9 cellular contexts compared by ENCODE assay signal in genomic region chr14:22276913-22277816, GRCh38.
DNase-seq lines count a peak whose midpoint lies in the region; ATAC-seq, FAIRE-seq and TF ChIP-seq lines count a peak whose summit lies in the region.
"Had no signal": no experiment of that assay in that cellular context is flagged by ENCODE, and none has a peak within 500 bp of the region (broad histone marks: within the 10 kb centered on the region; RNA-seq: fewer than 3 reads in every experiment).

No MANE protein-coding gene starts in this region.

- H3K4ac ChIP-seq in mesendoderm (ENCODE audit: low read depth, low read length) = no peak overlapping the region

- H3K18ac ChIP-seq in mesendoderm (ENCODE audit: low read length) = no peak overlapping the region

- H3K27ac ChIP-seq in Karpas-422 (ENCODE audit: low read length) (no peak overlapping the region), GM12878 (ENCODE audit: control insufficient read depth, insufficient read depth) (no peak overlapping the region), mesendoderm (ENCODE audit: low read depth, low read length) (no peak overlapping the region)

- H3K9ac ChIP-seq in Karpas-422 (ENCODE audit: low read length) = no peak overlapping the region
- no peak overlapping the region for H3K9ac ChIP-seq in GM12878 (ENCODE audit: control insufficient read depth, insufficient read depth, low read length)
- no peak overlapping the region for H3K9ac ChIP-seq in mesendoderm (ENCODE audit: low read length)

- TF ChIP-seq CTCF in GM12878 (IDR thresholded peaks at IDR 0.05 in 2 of 3, conservative IDR thresholded peaks at IDR 0.05 in 1 of 3; ENCODE audit: control insufficient read depth in 2 of 3, extremely low read depth in 1 of 3, insufficient read depth in 1 of 3, low read depth in 3 of 3, low read length in 3 of 3) = peak; percentile 53 to 69 (median 56)

- H2BK120ac ChIP-seq in mesendoderm (ENCODE audit: low read depth, low read length) = no peak overlapping the region

- H3K9me2 ChIP-seq in Karpas-422 (replicated peaks; ENCODE audit: insufficient read depth, low read length) = no peaks in the 10 kb centered on the region

- RAD21 ChIA-PET in GM12878 (lab: Charles Lee; ENCODE audit: unreplicated experiment) = interaction anchor here (1.0 to 1.5 kb wide), 5 partner anchors 11 to 113 kb away, joined by 3 to 4 read pairs (median 4); no protein-coding TSS in a partner anchor

- H4K20me1 ChIP-seq in Karpas-422 (ENCODE audit: insufficient read depth, low read depth, low read length) = no peaks in the 10 kb centered on the region
- H4K20me1 ChIP-seq in GM12878 (ENCODE audit: control insufficient read depth, insufficient read depth) = no peaks in the 10 kb centered on the region

- intact Hi-C loops in GM12878 (cut with micrococcal nuclease; ENCODE audit: unreplicated experiment) = no loop called here

- H2BK15ac ChIP-seq in mesendoderm (replicated peaks; ENCODE audit: low read depth) = no peak overlapping the region

- DNase-seq in DMS53 (lab: John Stamatoyannopoulos, UW) = peak; percentile 32
- peak; percentile 70 for DNase-seq in Karpas-422
- DNase-seq in GM12878 (ENCODE audit: low read depth, low spot score) = no peak
- peak; percentile 38 for DNase-seq in mesendoderm
- DNase-seq in anterior cingulate cortex (lab: John Stamatoyannopoulos, UW) = no peak
- no peak for DNase-seq in stimulated activated CD4-positive, alpha-beta T cell treated with anti-CD3 and anti-CD28 coated beads, Interleukin-1b, Interleukin-23, amount 100 ng/mL, for 48 hours
- DNase-seq in amygdala (lab: John Stamatoyannopoulos, UW) = no peak

- H3K36me3 ChIP-seq in Karpas-422 (ENCODE audit: insufficient read depth, low read length) (no peaks in the 10 kb centered on the region), GM12878 (ENCODE audit: control insufficient read depth in 2 of 2, insufficient read depth in 2 of 2, low read length in 1 of 2) (no peaks in the 10 kb centered on the region), mesendoderm (ENCODE audit: control insufficient read depth, insufficient read depth, low read length) (no peaks in the 10 kb centered on the region)
- H3K36me3 ChIP-seq: HAP-1 had no signal

- no peaks in the 10 kb centered on the region for H3K79me2 ChIP-seq in Karpas-422 (ENCODE audit: low read length)
- H3K79me2 ChIP-seq in GM12878 (ENCODE audit: control insufficient read depth, insufficient read depth, low read length) = no peaks in the 10 kb centered on the region
- H3K79me2 ChIP-seq in mesendoderm (ENCODE audit: control insufficient read depth, insufficient read depth, low read length) = no peaks in the 10 kb centered on the region

- FAIRE-seq in GM12878 (lab: Jason Lieb, UNC) = no peak

- ATAC-seq in GM12878 (0 out of 3 replicates have a peak, but pooled peaks have one; percentile 31), HG03565 (IDR thresholded peaks at IDR 0.05; ENCODE audit: unreplicated experiment) (no peak)

- H2BK5ac ChIP-seq in mesendoderm (ENCODE audit: low read length) = no peak overlapping the region

- peak; percentile 49 for TF ChIP-seq RAD21 in GM12878 (IDR thresholded peaks at IDR 0.05; ENCODE audit: insufficient read depth, low read depth, low read length)

- H3K4me1 ChIP-seq in Karpas-422 (ENCODE audit: low read length) (peaks cover 19% of the 10 kb centered on the region), GM12878 (ENCODE audit: control insufficient read depth, insufficient read depth, low read length) (no peaks in the 10 kb centered on the region), mesendoderm (ENCODE audit: control insufficient read depth, low read depth, low read length) (no peaks in the 10 kb centered on the region)
- H3K4me1 ChIP-seq: HAP-1 had no signal

- CTCF ChIA-PET in GM12878 (lab: Yijun Ruan, JAX) = interaction anchor here (0.6 to 7.0 kb wide), 34 partner anchors 8 to 194 kb away, joined by 3 to 52 read pairs (median 6); no protein-coding TSS in a partner anchor

- H3K27me3 ChIP-seq in Karpas-422 (ENCODE audit: low read length) (no peaks in the 10 kb centered on the region; the same call in 1 of the 2 replicates), GM12878 (replicated peaks in 1 of 2; ENCODE audit: control insufficient read depth in 2 of 2, insufficient read depth in 2 of 2, low read length in 1 of 2) (peaks cover 0 to 5% of the 10 kb centered on the region in 2 experiments; a peak in 3 of 4 replicates), mesendoderm (ENCODE audit: insufficient read depth, low read length, poor library complexity) (no peaks in the 10 kb centered on the region)

- H3K56ac ChIP-seq in mesendoderm (ENCODE audit: low read length) = no peak overlapping the region

- no peak overlapping the region for H4K5ac ChIP-seq in mesendoderm (ENCODE audit: low read length)

- H2AK5ac ChIP-seq in mesendoderm (ENCODE audit: low read length) = no peak overlapping the region

- no TSS peak for BruUV-seq in GM12878 (replicated peaks; lab: Mats Ljungman, UMichigan)

- no peaks in the 10 kb centered on the region for H3K9me3 ChIP-seq in Karpas-422 (ENCODE audit: low read length)
- no peaks in the 10 kb centered on the region for H3K9me3 ChIP-seq in GM12878 (replicated peaks; ENCODE audit: control insufficient read depth, insufficient read depth, low read length)
- H3K9me3 ChIP-seq: HAP-1 had no signal

- H3K4me3 ChIP-seq in Karpas-422 (ENCODE audit: low read length) (no peak overlapping the region), GM12878 (no peak overlapping the region), mesendoderm (ENCODE audit: low read length) (no peak overlapping the region)
- H3K4me3 ChIP-seq: HAP-1 had no signal

- no peak overlapping the region for H4K8ac ChIP-seq in mesendoderm (ENCODE audit: low read depth, low read length)

- H3K4me2 ChIP-seq in Karpas-422 (ENCODE audit: low read depth, low read length, poor library complexity, severe bottlenecking) (no peak overlapping the region), GM12878 (ENCODE audit: control insufficient read depth, insufficient read depth) (no peak overlapping the region), mesendoderm (ENCODE audit: low read length) (no peak overlapping the region)

- POLR2A ChIA-PET in GM12878 (lab: Charles Lee) = no interaction called here

- H3K79me1 ChIP-seq in mesendoderm (ENCODE audit: low read length) = no peaks in the 10 kb centered on the region

- H3K23ac ChIP-seq in mesendoderm (ENCODE audit: low read length) = no peak overlapping the region

- no peak for TF ChIP-seq EP300 in GM12878 (IDR thresholded peaks at IDR 0.05; ENCODE audit: borderline replicate concordance in 1 of 2, control insufficient read depth in 1 of 2, low read depth in 2 of 2, low read length in 2 of 2)

- SMC1A ChIA-PET in GM12878 (lab: Charles Lee; ENCODE audit: uncharacterized antibody, unreplicated experiment) = interaction anchor here (0.8 to 6.2 kb wide), 16 partner anchors 9 to 194 kb away, joined by 3 to 36 read pairs (median 4); no protein-coding TSS in a partner anchor

- in situ Hi-C loops in GM12878 (cut with MboI) = no loop called here

- H2AFZ ChIP-seq in Karpas-422 (ENCODE audit: low read length) (no peak overlapping the region), GM12878 (ENCODE audit: control insufficient read depth, low read depth, low read length) (no peak overlapping the region)

- 11% methylated on average over 4 of the region's 4 CpGs for WGBS in GM12878 (ENCODE audit: insufficient coverage, insufficient replicate concordance, low lambda C conversion rate, missing lambda C conversion rate)
- WGBS in mesendoderm (ENCODE audit: extremely low coverage, insufficient coverage, low lambda C conversion rate) = 100% methylated on average over 1 of the region's 4 CpGs

- TF ChIP-seq POLR2A in GM12878 (IDR thresholded peaks at IDR 0.05; ENCODE audit: low read depth, low read length) = no peak

TF ChIP-seq in GM12878, 131 proteins besides CTCF, POLR2A, EP300 and RAD21:
- TF ChIP-seq CBFB (IDR thresholded peaks at IDR 0.05; ENCODE audit: low read depth) (no peak), SMC3 (IDR thresholded peaks at IDR 0.05; ENCODE audit: borderline replicate concordance, low read length) (peak; percentile 33)

Comparison
In these comparisons a context has a peak if more than half of its experiments do, and no peak if none do; other contexts are left out.
1. DNase-seq: peak in DMS53 (single experiment), Karpas-422 (single experiment) and mesendoderm (single experiment); none in GM12878 (single experiment), anterior cingulate cortex (0 of 58), stimulated activated CD4-positive, alpha-beta T cell treated with anti-CD3 and anti-CD28 coated beads, Interleukin-1b, Interleukin-23, amount 100 ng/mL, for 48 hours (single experiment) and amygdala (0 of 56).